Comparison of ENCODE assay signal across 8 cellular contexts in genomic region chr10:77637986-77638765, GRCh38. TPM values are rescaled to one million over a fixed set of nuclear protein-coding genes. Genes with fewer than 3 reads are reported as not detected.
A peak's percentile ranks its signal among the peaks of the same experiment; 100 is the strongest.
DNase-seq lines count a peak whose midpoint lies in the region; ATAC-seq and TF ChIP-seq lines count a peak whose summit lies in the region.

No MANE protein-coding gene starts in this region.

- H3K27me3 ChIP-seq in SJSA1 (replicated peaks) (peaks cover 29% of the 10 kb centered on the region), gastroesophageal sphincter (peaks cover 35% of the 10 kb centered on the region)

- no peaks in the 10 kb centered on the region for H3K36me3 ChIP-seq in SJSA1
- no peaks in the 10 kb centered on the region for H3K36me3 ChIP-seq in gastroesophageal sphincter

- H3K4me1 Mint-ChIP-seq in activated CD4-positive, alpha-beta T cell treated with anti-CD3 and anti-CD28 coated beads, Interleukin-2, amount 10 ng/mL, durations not matched to agents 24 days and 14 days: no peaks in the 10 kb centered on the region
- H3K4me1 Mint-ChIP-seq in progenitor cell of endocrine pancreas (ENCODE audit: low read depth): peaks cover 5% of the 10 kb centered on the region

- peaks cover 23% of the 10 kb centered on the region for H3K4me1 ChIP-seq in SJSA1 (replicated peaks)
- peaks cover 2 to 70% (median 23%) of the 10 kb centered on the region in 3 donors for H3K4me1 ChIP-seq in gastroesophageal sphincter

- TF ChIP-seq POLR2A in gastroesophageal sphincter (IDR thresholded peaks at IDR 0.05): peak; percentile 56 to 60

- TF ChIP-seq EP300 in gastroesophageal sphincter (IDR thresholded peaks at IDR 0.05): no peak

- no CpG with 5 or more reads among the region's 104 CpGs for WGBS in gastroesophageal sphincter (ENCODE audit: low coverage in 1 of 2), 2 donors

- intact Hi-C loops in activated CD4-positive, alpha-beta T cell treated with anti-CD3 and anti-CD28 coated beads, Interleukin-2, amount 10 ng/mL, durations not matched to agents 24 days and 14 days (cut with micrococcal nuclease): no loop called here

- H3K4me3 Mint-ChIP-seq in activated CD4-positive, alpha-beta T cell treated with anti-CD3 and anti-CD28 coated beads, Interleukin-2, amount 10 ng/mL, durations not matched to agents 24 days and 14 days: no peak overlapping the region
- H3K4me3 Mint-ChIP-seq in progenitor cell of endocrine pancreas (ENCODE audit: low read depth): peak overlapping the region; percentile 82

- H3K27ac ChIP-seq in SJSA1 (no peak overlapping the region), gastroesophageal sphincter (peak overlapping the region; percentile 56 to 95 (median 92))

- no peaks in the 10 kb centered on the region for H3K36me3 Mint-ChIP-seq in activated CD4-positive, alpha-beta T cell treated with anti-CD3 and anti-CD28 coated beads, Interleukin-2, amount 10 ng/mL, durations not matched to agents 24 days and 14 days (ENCODE audit: low read depth)
- H3K36me3 Mint-ChIP-seq in progenitor cell of endocrine pancreas (ENCODE audit: insufficient read depth): peaks cover 1% of the 10 kb centered on the region

- ATAC-seq in gastroesophageal sphincter (peak; percentile 59), GM21723 (IDR thresholded peaks at IDR 0.05; ENCODE audit: unreplicated experiment) (no peak), HG03354 (IDR thresholded peaks at IDR 0.05; ENCODE audit: poor library complexity, severe bottlenecking, unreplicated experiment) (no peak)

- peak in 1 of 4 experiments; percentile 41 for TF ChIP-seq CTCF in gastroesophageal sphincter (IDR thresholded peaks at IDR 0.05)
- peak; percentile 11 for TF ChIP-seq CTCF in progenitor cell of endocrine pancreas (IDR thresholded peaks at IDR 0.05; ENCODE audit: unreplicated experiment)

- H3K4me3 ChIP-seq in SJSA1: peak overlapping the region; percentile 54
- H3K4me3 ChIP-seq in gastroesophageal sphincter: peak overlapping the region; percentile 54 to 81

- peak; percentile 11 for DNase-seq in activated CD4-positive, alpha-beta T cell treated with anti-CD3 and anti-CD28 coated beads for 48 hours
- DNase-seq in activated CD4-positive, alpha-beta T cell treated with anti-CD3 and anti-CD28 coated beads, Interleukin-2, amount 10 ng/mL, durations not matched to agents 24 days and 14 days: no peak
- DNase-seq in SJSA1 (ENCODE audit: low read depth in 1 of 2, low spot score in 2 of 2) (peak; percentile 49 to 52), progenitor cell of endocrine pancreas (ENCODE audit: low spot score, unreplicated experiment) (peak; percentile 44), mesenteric fat pad (ENCODE audit: low spot score) (no peak)

- H3K9me3 ChIP-seq in SJSA1 (replicated peaks): no peaks in the 10 kb centered on the region; the same call in 1 of the 2 replicates
- H3K9me3 ChIP-seq in gastroesophageal sphincter: no peaks in the 10 kb centered on the region

- H3K9me3 Mint-ChIP-seq in activated CD4-positive, alpha-beta T cell treated with anti-CD3 and anti-CD28 coated beads, Interleukin-2, amount 10 ng/mL, durations not matched to agents 24 days and 14 days: no peaks in the 10 kb centered on the region
- H3K9me3 Mint-ChIP-seq in progenitor cell of endocrine pancreas (ENCODE audit: low read depth): no peaks in the 10 kb centered on the region

- H3K27me3 Mint-ChIP-seq in activated CD4-positive, alpha-beta T cell treated with anti-CD3 and anti-CD28 coated beads, Interleukin-2, amount 10 ng/mL, durations not matched to agents 24 days and 14 days: peaks cover 72% of the 10 kb centered on the region
- peaks cover 76% of the 10 kb centered on the region for H3K27me3 Mint-ChIP-seq in progenitor cell of endocrine pancreas

- no peak overlapping the region for H3K27ac Mint-ChIP-seq in activated CD4-positive, alpha-beta T cell treated with anti-CD3 and anti-CD28 coated beads, Interleukin-2, amount 10 ng/mL, durations not matched to agents 24 days and 14 days
- H3K27ac Mint-ChIP-seq in progenitor cell of endocrine pancreas: no peak overlapping the region

RNA-seq across cellular contexts. Expression of gene KCNMA1, which starts 0.6 kb away (rescaled TPM):
- total RNA-seq in activated CD4-positive, alpha-beta T cell treated with anti-CD3 and anti-CD28 coated beads, Interleukin-2, amount 10 ng/mL, durations not matched to agents 24 days and 14 days: not detected in 2 replicates
- total RNA-seq in SJSA1 (2014; rRNA removed; shearing (Covaris generic)): 0.94 and 1.8 TPM in 2 replicates
- 100 to 1,000 TPM; 168 to 389 (median 323) TPM for total RNA-seq in gastroesophageal sphincter
- 5.8 and 7.3 TPM in 2 replicates for total RNA-seq in progenitor cell of endocrine pancreas
- total RNA-seq in mesenteric fat pad: 20.6 TPM

Comparison
In these comparisons a context has a peak if more than half of its experiments do, and no peak if none do; other contexts are left out.
1. DNase-seq: peak in activated CD4-positive, alpha-beta T cell treated with anti-CD3 and anti-CD28 coated beads for 48 hours (single experiment), SJSA1 (2 of 2) and progenitor cell of endocrine pancreas (single experiment); none in activated CD4-positive, alpha-beta T cell treated with anti-CD3 and anti-CD28 coated beads, Interleukin-2, amount 10 ng/mL, durations not matched to agents 24 days and 14 days (single experiment) and mesenteric fat pad (single experiment).